Comparison of ENCODE assay signal across 14 cellular contexts in the genomic region with DNA sequence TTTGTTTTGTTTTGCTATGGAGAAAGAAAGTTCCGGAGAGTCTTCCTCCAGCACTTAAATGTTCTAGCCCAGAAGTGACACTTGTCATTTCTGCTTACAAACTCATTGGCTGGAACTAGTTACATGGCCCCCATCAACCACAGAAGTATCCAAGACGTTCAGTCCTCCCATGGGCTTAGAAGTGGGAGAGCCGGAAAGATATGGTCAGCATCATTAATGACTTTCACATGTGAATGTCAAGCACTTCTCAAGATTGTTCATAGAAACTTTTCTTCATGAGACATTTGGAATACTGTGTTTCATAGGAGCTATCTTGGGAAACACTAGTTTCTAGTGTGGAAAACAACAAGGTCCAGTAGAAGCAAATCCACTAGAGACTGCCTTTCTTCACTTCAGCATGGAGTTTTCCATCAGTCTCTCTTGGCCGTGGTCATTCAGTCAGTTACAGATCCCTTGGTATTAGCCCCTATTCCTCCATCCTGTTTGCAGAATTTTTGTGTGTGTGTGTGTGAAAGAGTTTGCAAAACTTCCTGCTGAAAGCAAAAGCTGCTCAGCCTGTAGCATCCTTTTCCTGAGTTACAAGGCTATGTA.
"Had no signal": no experiment of that assay in that cellular context is flagged by ENCODE, and none has a peak within 500 bp of the region (broad histone marks: within the 10 kb centered on the region; RNA-seq: fewer than 3 reads in every experiment).

No MANE protein-coding gene starts in this region.

- H3K27me3 ChIP-seq: breast epithelium had no signal

- H3K4me1 Mint-ChIP-seq: activated naive CD8-positive, alpha-beta T cell treated with anti-CD3 and anti-CD28 coated beads for 36 hours; endodermal cell; nephron; WTC11 had no signal

- H3K4me1 ChIP-seq: stomach had no signal

- DNase-seq: activated CD4-positive, alpha-beta T cell treated with anti-CD3 and anti-CD28 coated beads for 4 hours; activated CD8-positive, alpha-beta T cell treated with anti-CD3 and anti-CD28 coated beads for 36 hours; activated gamma-delta T cell treated with Interleukin-2 at 50 U/mL for 16 hours; activated naive CD8-positive, alpha-beta T cell treated with anti-CD3 and anti-CD28 coated beads for 36 hours; activated T-cell treated with anti-CD3 and anti-CD28 coated beads, Interleukin-2, amount 50 U/mL, for 72 hours; endodermal cell; erythroblast; occipital lobe; stimulated activated CD4-positive, alpha-beta T cell treated with anti-CD3 and anti-CD28 coated beads, Interleukin-1b, Interleukin-23, amount 100 ng/mL, for 48 hours; stomach; T-helper 17 cell had no signal

- H3K4me3 ChIP-seq: breast epithelium, stomach had no signal

- ATAC-seq: activated CD8-positive, alpha-beta T cell treated with anti-CD3 and anti-CD28 coated beads for 36 hours; activated T-cell treated with anti-CD3 and anti-CD28 coated beads, Interleukin-2, amount 50 U/mL, for 72 hours; T-helper 17 cell; WTC11 had no signal

- H3K9me3 Mint-ChIP-seq: activated CD8-positive, alpha-beta T cell treated with anti-CD3 and anti-CD28 coated beads for 36 hours; activated naive CD8-positive, alpha-beta T cell treated with anti-CD3 and anti-CD28 coated beads for 36 hours; activated T-cell treated with anti-CD3 and anti-CD28 coated beads, Interleukin-2, amount 50 U/mL, for 72 hours; nephron had no signal

- H3K27ac ChIP-seq: stomach had no signal

- H3K36me3 ChIP-seq: breast epithelium, stomach had no signal

- H3K4me3 Mint-ChIP-seq: activated CD8-positive, alpha-beta T cell treated with anti-CD3 and anti-CD28 coated beads for 36 hours; activated naive CD8-positive, alpha-beta T cell treated with anti-CD3 and anti-CD28 coated beads for 36 hours; activated T-cell treated with anti-CD3 and anti-CD28 coated beads, Interleukin-2, amount 50 U/mL, for 72 hours; endodermal cell; nephron; T-helper 17 cell; WTC11 had no signal

- H3K36me3 Mint-ChIP-seq: activated naive CD8-positive, alpha-beta T cell treated with anti-CD3 and anti-CD28 coated beads for 36 hours had no signal
